ENCODE assay signal across 1 cellular context in genomic region chr22:22321743-22322611, GRCh38.
TF ChIP-seq lines count a peak whose summit lies in the region.
"Not testable (repeated sequence)": the region's sequence is repeated elsewhere in the genome, so short reads cannot be mapped to it uniquely, and the experiment has no call there.

No MANE protein-coding gene starts in this region.

TF ChIP-seq in K562, 482 proteins besides CTCF, POLR2A, EP300 and RAD21 (continued from another document):
- 0 out of 2 replicates have a peak, but pooled peaks have one; percentile 62 for TF ChIP-seq HBP1 (CRISPR knock-in tag; IDR thresholded peaks at IDR 0.05)
- TF ChIP-seq ZEB2 (IDR thresholded peaks at IDR 0.05) = 0 out of 2 replicates have a peak, but pooled peaks have one; percentile 15
- 0 out of 2 replicates have a peak, but pooled peaks have one; percentile 18 for TF ChIP-seq DIDO1 (tag; IDR thresholded peaks at IDR 0.05; ENCODE audit: low read depth)
- peak in 1 of 2 experiments; percentile 88; a peak in 2 of 4 replicates for TF ChIP-seq RCOR1 (IDR thresholded peaks at IDR 0.05; ENCODE audit: borderline replicate concordance in 1 of 2, low read depth in 2 of 2, low read length in 2 of 2)
- TF ChIP-seq DACH1 (IDR thresholded peaks at IDR 0.05; ENCODE audit: partially characterized antibody) = peak; percentile 57
- peak; percentile 60; the same call in 1 of the 2 replicates for TF ChIP-seq TFAP4 (CRISPR knock-in tag; IDR thresholded peaks at IDR 0.05; ENCODE audit: borderline replicate concordance)
- peak; percentile 69 to 75 for TF ChIP-seq NRF1 (conservative IDR thresholded peaks at IDR 0.05 in 1 of 2, IDR thresholded peaks at IDR 0.05 in 1 of 2)
- peak; percentile 30; the same call in 1 of the 2 replicates for TF ChIP-seq SUPT5H (IDR thresholded peaks at IDR 0.05)
- TF ChIP-seq RB1 (IDR thresholded peaks at IDR 0.05; ENCODE audit: low read depth) = peak; percentile 87
- TF ChIP-seq NONO (IDR thresholded peaks at IDR 0.05; ENCODE audit: low read depth in 2 of 2, low read length in 1 of 2) = 0 out of 4 replicates have a peak, but pooled peaks of 1 of the 2 experiments have one; percentile 22
- TF ChIP-seq ZBTB17 (CRISPR knock-in tag; IDR thresholded peaks at IDR 0.05) = 0 out of 2 replicates have a peak, but pooled peaks have one; percentile 44
- TF ChIP-seq BHLHE40 (IDR thresholded peaks at IDR 0.05; ENCODE audit: low read length) = peak; percentile 66
- 0 out of 2 replicates have a peak, but pooled peaks have one; percentile 47 for TF ChIP-seq ZNF511 (CRISPR knock-in tag; IDR thresholded peaks at IDR 0.05)
- peak; percentile 37; the same call in 1 of the 2 replicates for TF ChIP-seq ZKSCAN1 (IDR thresholded peaks at IDR 0.05; ENCODE audit: low read depth, low read length)
- TF ChIP-seq JUND (IDR thresholded peaks at IDR 0.05; ENCODE audit: borderline replicate concordance, low read depth, low read length) = peak; percentile 68
- not testable (repeated sequence) for TF ChIP-seq JUND (tag; IDR thresholded peaks at IDR 0.05; ENCODE audit: borderline replicate concordance, low read depth, low read length); ATF1 (CRISPR knock-in tag; IDR thresholded peaks at IDR 0.05); TEAD4 (IDR thresholded peaks at IDR 0.05; ENCODE audit: low read length); CREB1 (CRISPR knock-in tag; IDR thresholded peaks at IDR 0.05); MYNN (CRISPR knock-in tag; IDR thresholded peaks at IDR 0.05)
- TF ChIP-seq E2F8 (IDR thresholded peaks at IDR 0.05; ENCODE audit: low read depth, partially characterized antibody) = peak; percentile 60
- TF ChIP-seq ESRRA (IDR thresholded peaks at IDR 0.05; ENCODE audit: borderline replicate concordance, low read depth) = peak; percentile 29; the same call in 1 of the 2 replicates
- TF ChIP-seq ATF1 (tag; IDR thresholded peaks at IDR 0.05) = peak; percentile 36; the same call in 1 of the 2 replicates
- TF ChIP-seq CREM (IDR thresholded peaks at IDR 0.05; ENCODE audit: low read depth) = peak; percentile 85
- TF ChIP-seq TEAD4 (CRISPR knock-in tag; IDR thresholded peaks at IDR 0.05; ENCODE audit: borderline replicate concordance) = peak; percentile 45; the same call in 1 of the 2 replicates
- TF ChIP-seq PHF21A (IDR thresholded peaks at IDR 0.05; ENCODE audit: borderline replicate concordance, low read depth) = peak; percentile 37; the same call in 1 of the 2 replicates
- TF ChIP-seq CTBP1 (IDR thresholded peaks at IDR 0.05; ENCODE audit: borderline replicate concordance) = peak; percentile 90
- TF ChIP-seq MLLT1 (IDR thresholded peaks at IDR 0.05) = 0 out of 4 replicates have a peak, but pooled peaks of 1 of the 2 experiments have one; percentile 30
- peak; percentile 39 for TF ChIP-seq MEIS2 (IDR thresholded peaks at IDR 0.05; ENCODE audit: partially characterized antibody)
- TF ChIP-seq CREB1 (IDR thresholded peaks at IDR 0.05) = 0 out of 2 replicates have a peak, but pooled peaks have one; percentile 49
- TF ChIP-seq UBTF (IDR thresholded peaks at IDR 0.05; ENCODE audit: borderline replicate concordance in 1 of 2, low read depth in 2 of 2, low read length in 2 of 2) = 0 out of 4 replicates have a peak, but pooled peaks of 1 of the 2 experiments have one; percentile 17
- peak; percentile 43 for TF ChIP-seq DEAF1 (CRISPR knock-in tag; IDR thresholded peaks at IDR 0.05)
- peak; percentile 68; the same call in 1 of the 2 replicates for TF ChIP-seq RREB1 (CRISPR knock-in tag; IDR thresholded peaks at IDR 0.05)
- TF ChIP-seq L3MBTL2 (IDR thresholded peaks at IDR 0.05) = 0 out of 2 replicates have a peak, but pooled peaks have one; percentile 27
- TF ChIP-seq YY1 (IDR thresholded peaks at IDR 0.05; ENCODE audit: borderline replicate concordance in 1 of 3, control insufficient read depth in 1 of 3, extremely low read depth in 1 of 3, insufficient read depth in 3 of 3, insufficient read length in 1 of 3, insufficient replicate concordance in 2 of 3, low read depth in 1 of 3, low read length in 2 of 3) = peak in 2 of 3 experiments; percentile 56 to 74
- TF ChIP-seq CBX3 (IDR thresholded peaks at IDR 0.05; ENCODE audit: borderline replicate concordance in 1 of 2, low read length in 2 of 2) = peak in 1 of 2 experiments; percentile 35; a peak in 1 of 3 replicates
- peak; percentile 70; the same call in 1 of the 2 replicates for TF ChIP-seq MYNN (IDR thresholded peaks at IDR 0.05)
